ENCODE assay signal across 8 cellular contexts in genomic region chr2:27086090-27086721, GRCh38. TPM values are rescaled to one million over a fixed set of nuclear protein-coding genes. Genes with fewer than 3 reads are reported as not detected.
DNase-seq lines count a peak whose midpoint lies in the region; ATAC-seq and TF ChIP-seq lines count a peak whose summit lies in the region.

No MANE protein-coding gene starts in this region.

- H3K36me3 Mint-ChIP-seq in dendritic cell treated with granulocyte-macrophage colony-stimulating factor and Interleukin-4, amounts not matched to agents 40 ng/mL and 50 ng/mL, for 4 days (ENCODE audit: low read depth), result no peaks in the 10 kb centered on the region

- H3K4me1 ChIP-seq in liver (ENCODE audit: control insufficient read depth in 4 of 4, insufficient read depth in 4 of 4, low read length in 3 of 4), result peaks cover 10 to 65% (median 36%) of the 10 kb centered on the region in 4 donors

- H3K4me1 Mint-ChIP-seq in dendritic cell treated with granulocyte-macrophage colony-stimulating factor and Interleukin-4, amounts not matched to agents 40 ng/mL and 50 ng/mL, for 4 days (ENCODE audit: low read depth), result peaks cover 50% of the 10 kb centered on the region

- no peaks in the 10 kb centered on the region for H3K9me3 ChIP-seq in liver (ENCODE audit: control insufficient read depth in 4 of 4, low read length in 3 of 4)

- peak overlapping the region; percentile 87 for H3K4me3 Mint-ChIP-seq in dendritic cell treated with granulocyte-macrophage colony-stimulating factor and Interleukin-4, amounts not matched to agents 40 ng/mL and 50 ng/mL, for 4 days

- H3K36me3 ChIP-seq in liver (ENCODE audit: control insufficient read depth in 4 of 4, insufficient read depth in 3 of 4, low read depth in 1 of 4, low read length in 3 of 4), result no peaks in the 10 kb centered on the region

- no peak overlapping the region for H3K9ac ChIP-seq in liver (ENCODE audit: low read depth in 1 of 2, low read length in 2 of 2)

- no peaks in the 10 kb centered on the region for H3K9me3 Mint-ChIP-seq in dendritic cell treated with granulocyte-macrophage colony-stimulating factor and Interleukin-4, amounts not matched to agents 40 ng/mL and 50 ng/mL, for 4 days

- H3K27me3 ChIP-seq in liver (ENCODE audit: control insufficient read depth in 4 of 4, insufficient read depth in 4 of 4, low read length in 3 of 4), result no peaks in the 10 kb centered on the region

- WGBS in liver, result under 1% methylated on average over 80 of the region's 80 CpGs

- peak overlapping the region; percentile 46 to 73 (median 63) for H3K4me3 ChIP-seq in liver (ENCODE audit: low read depth in 1 of 3, low read length in 3 of 3)

- DNase-seq in CD1c-positive myeloid dendritic cell (ENCODE audit: extremely low spot score) (peak; percentile 99), NCI-H748 (lab: John Stamatoyannopoulos, UW; ENCODE audit: unreplicated experiment) (peak; percentile 93)
- peak; percentile 96 to 100 for DNase-seq in activated CD4-positive, alpha-beta T cell treated with anti-CD3 and anti-CD28 coated beads, Interleukin-2, amount 50 U/mL, for 24 hours (ENCODE audit: low read depth in 1 of 2, low spot score in 1 of 2)
- peak; percentile 98 for DNase-seq in stimulated activated CD4-positive, alpha-beta T cell treated with anti-CD3 and anti-CD28 coated beads, Interleukin-4, amount 100 ng/mL, for 1 hour

- H3K27me3 Mint-ChIP-seq in dendritic cell treated with granulocyte-macrophage colony-stimulating factor and Interleukin-4, amounts not matched to agents 40 ng/mL and 50 ng/mL, for 4 days, result peaks cover 2% of the 10 kb centered on the region

- intact Hi-C loops in dendritic cell treated with granulocyte-macrophage colony-stimulating factor and Interleukin-4, amounts not matched to agents 40 ng/mL and 50 ng/mL, for 4 days (cut with micrococcal nuclease), result loop anchor here (5.0 kb wide), 1 partner anchor 126 kb away; the partner anchor contains the start of genes ATRAID and SLC5A6

- TF ChIP-seq RAD21 in liver (IDR thresholded peaks at IDR 0.05), result peak; percentile 58 to 71

- peak overlapping the region; percentile 70 to 87 for H3K27ac ChIP-seq in liver (ENCODE audit: low read depth in 1 of 2, low read length in 2 of 2)

- ATAC-seq in GM19372 (IDR thresholded peaks at IDR 0.05; ENCODE audit: low read depth, unreplicated experiment) (peak; percentile 78), HG03520 (IDR thresholded peaks at IDR 0.05; ENCODE audit: unreplicated experiment) (peak; percentile 63)

- peak; percentile 95 for TF ChIP-seq CTCF in liver (IDR thresholded peaks at IDR 0.05; ENCODE audit: low read depth, low read length, missing input control)

- peak overlapping the region; percentile 89 for H3K27ac Mint-ChIP-seq in dendritic cell treated with granulocyte-macrophage colony-stimulating factor and Interleukin-4, amounts not matched to agents 40 ng/mL and 50 ng/mL, for 4 days

TF ChIP-seq in liver, 16 proteins besides CTCF, POLR2A, EP300 and RAD21:
- TF ChIP-seq HNF4A (conservative IDR thresholded peaks at IDR 0.05) (no peak), MAX (IDR thresholded peaks at IDR 0.05) (no peak), ZBTB33 (IDR thresholded peaks at IDR 0.05) (no peak), EGR1 (IDR thresholded peaks at IDR 0.05; ENCODE audit: low read depth in 2 of 2) (no peak), RXRA (IDR thresholded peaks at IDR 0.05) (no peak), ATF3 (IDR thresholded peaks at IDR 0.05) (no peak), FOXA1 (IDR thresholded peaks at IDR 0.05) (no peak), REST (IDR thresholded peaks at IDR 0.05) (no peak), GABPA (IDR thresholded peaks at IDR 0.05 in 1 of 2, conservative IDR thresholded peaks at IDR 0.05 in 1 of 2) (no peak), NR2F2 (IDR thresholded peaks at IDR 0.05) (no peak), HNF4G (IDR thresholded peaks at IDR 0.05) (no peak), FOXA2 (IDR thresholded peaks at IDR 0.05) (no peak), YY1 (IDR thresholded peaks at IDR 0.05) (no peak), SP1 (IDR thresholded peaks at IDR 0.05) (no peak)

RNA-seq across cellular contexts. Expression of gene KHK, which starts 0.4 kb away (rescaled TPM):
- 100 to 1,000 TPM in 1 of 2 donors, 10 to 100 TPM in 1; 26.1 to 152 TPM for total RNA-seq in liver
- polyA plus RNA-seq in liver, result 100 to 1,000 TPM; 223 to 462 TPM

RNA-seq across cellular contexts. Expression of gene EMILIN1, which starts 7.8 kb away (rescaled TPM):
- total RNA-seq in liver, result 10 to 100 TPM; 24.8 to 26.1 TPM
- polyA plus RNA-seq in liver, result 10 to 100 TPM in 1 of 2 donors, 1 to 10 TPM in 1; 3.4 to 23.1 TPM

RNA-seq across cellular contexts. Expression of gene OST4, which starts 14.8 kb away (rescaled TPM):
- 100 to 1,000 TPM in 1 of 2 donors, 10 to 100 TPM in 1; 94.8 to 186 TPM for total RNA-seq in liver
- 100 to 1,000 TPM; 227 to 377 TPM for polyA plus RNA-seq in liver

RNA-seq across cellular contexts. Expression of gene CGREF1, which starts 32.7 kb away (rescaled TPM):
- total RNA-seq in liver, result 10 to 100 TPM in 1 of 2 donors, under 1 TPM in 1; 0.98 to 10.3 TPM
- 10 to 100 TPM; 13.0 to 16.1 TPM for polyA plus RNA-seq in liver

RNA-seq across cellular contexts. Expression of gene AGBL5, which starts 34.7 kb away (rescaled TPM):
- total RNA-seq in liver, result 1 to 10 TPM; 4.7 to 9.0 TPM
- polyA plus RNA-seq in liver, result 1 to 10 TPM; 3.2 to 5.0 TPM

Comparison
In these comparisons a context has a peak if more than half of its experiments do, and no peak if none do; other contexts are left out.
1. Peak in every context shown above with its lines: DNase-seq, ATAC-seq, H3K4me3 ChIP-seq and H3K27ac ChIP-seq.